8 cellular contexts compared by ENCODE assay signal in genomic region chr4:51844157-51845054, GRCh38. TPM values are rescaled to one million over a fixed set of nuclear protein-coding genes. Genes with fewer than 3 reads are reported as not detected.
A peak's percentile ranks its signal among the peaks of the same experiment; 100 is the strongest.
DNase-seq lines count a peak whose midpoint lies in the region; ATAC-seq and TF ChIP-seq lines count a peak whose summit lies in the region.

No MANE protein-coding gene starts in this region.

- ATAC-seq in foreskin keratinocyte, result peak; percentile 69

- H3K4me3 ChIP-seq in H7 (ENCODE audit: insufficient read depth, low read depth, low read length) (peak overlapping the region; percentile 90), Loucy (ENCODE audit: low read length, poor library complexity, severe bottlenecking) (peak overlapping the region; percentile 94), neural progenitor cell (peak overlapping the region; percentile 91)

- H3K27ac ChIP-seq in foreskin keratinocyte (peak overlapping the region; percentile 37), neural progenitor cell (peak overlapping the region; percentile 74)

- H3K4me2 ChIP-seq in Loucy (ENCODE audit: low read depth, low read length, poor library complexity, severe bottlenecking) (peak overlapping the region; percentile 87), neural progenitor cell (peak overlapping the region; percentile 87)

- peaks cover 36% of the 10 kb centered on the region for H3K4me1 Mint-ChIP-seq in neural progenitor cell

- peaks cover 14% of the 10 kb centered on the region for H3K27me3 ChIP-seq in H7 (ENCODE audit: control insufficient read depth, insufficient read depth, low read length)
- no peaks in the 10 kb centered on the region for H3K27me3 ChIP-seq in Loucy (ENCODE audit: insufficient read depth, low read length, poor library complexity, severe bottlenecking)
- H3K27me3 ChIP-seq in foreskin keratinocyte, result no peaks in the 10 kb centered on the region
- H3K27me3 ChIP-seq in neural progenitor cell, result peaks cover 13% of the 10 kb centered on the region

- H3K4me1 ChIP-seq in Loucy (ENCODE audit: insufficient read depth, low read length, poor library complexity, severe bottlenecking) (peaks cover 13% of the 10 kb centered on the region), foreskin keratinocyte (no peaks in the 10 kb centered on the region), neural progenitor cell (peaks cover 51% of the 10 kb centered on the region)

- peaks cover 3% of the 10 kb centered on the region for H3K36me3 Mint-ChIP-seq in neural progenitor cell

- no peaks in the 10 kb centered on the region for H3K9me2 ChIP-seq in Loucy (replicated peaks; ENCODE audit: low read depth, low read length)

- H3K27me3 Mint-ChIP-seq in neural progenitor cell (ENCODE audit: insufficient read depth, low read depth), result peaks cover 11% of the 10 kb centered on the region

- H3K9ac ChIP-seq in Loucy (ENCODE audit: low read depth, low read length, poor library complexity, severe bottlenecking) (peak overlapping the region; percentile 77), neural progenitor cell (peak overlapping the region; percentile 51)

- H3F3A ChIP-seq in Loucy (ENCODE audit: low read depth) (no peaks in the 10 kb centered on the region), neural progenitor cell (ENCODE audit: low read depth) (peaks cover 36% of the 10 kb centered on the region)

- H3K9me3 ChIP-seq in Loucy (ENCODE audit: insufficient read depth, low read depth, low read length), result no peaks in the 10 kb centered on the region
- H3K9me3 ChIP-seq in neural progenitor cell (ENCODE audit: low read depth), result no peaks in the 10 kb centered on the region

- TF ChIP-seq CTCF in Loucy (conservative IDR thresholded peaks at IDR 0.05; ENCODE audit: low read length), result no peak
- TF ChIP-seq CTCF in foreskin keratinocyte (conservative IDR thresholded peaks at IDR 0.05), result no peak
- no peak for TF ChIP-seq CTCF in neural progenitor cell (IDR thresholded peaks at IDR 0.05)

- peak; percentile 93 for DNase-seq in ELR (ENCODE audit: low read depth)
- peak; percentile 85 for DNase-seq in H7
- peak; percentile 81 for DNase-seq in SHP77 treated with DMSO at 0.1 percent for 48 hours (lab: John Stamatoyannopoulos, UW)
- DNase-seq in activated gamma-delta T cell treated with anti-CD3 and anti-CD28 coated beads, Interleukin-2, amount 50 U/mL, for 16 hours (ENCODE audit: low read depth), result peak; percentile 62
- DNase-seq in foreskin keratinocyte, result peak; percentile 92 to 93
- DNase-seq in neural progenitor cell (ENCODE audit: low spot score), result peak; percentile 96
- DNase-seq in stromal cell of bone marrow (ENCODE audit: low read depth), result peak; percentile 86

- H3K36me3 ChIP-seq in H7 (replicated peaks; ENCODE audit: control insufficient read depth, insufficient read depth, low read length) (no peaks in the 10 kb centered on the region), Loucy (ENCODE audit: insufficient read depth, low read length) (no peaks in the 10 kb centered on the region), neural progenitor cell (no peaks in the 10 kb centered on the region)

- H3K79me2 ChIP-seq in Loucy (ENCODE audit: insufficient read depth, low read length), result peaks cover 56% of the 10 kb centered on the region
- peaks cover 58% of the 10 kb centered on the region for H3K79me2 ChIP-seq in neural progenitor cell (ENCODE audit: low read depth)

- no peaks in the 10 kb centered on the region for H3K9me3 Mint-ChIP-seq in neural progenitor cell

- H2AFZ ChIP-seq in Loucy (ENCODE audit: low read length) (peak overlapping the region; percentile 68; the same call in 1 of the 2 replicates), neural progenitor cell (replicated peaks) (no peak overlapping the region)

- peak overlapping the region; percentile 92 for H3K4me3 Mint-ChIP-seq in neural progenitor cell

- H4K20me1 ChIP-seq in Loucy (ENCODE audit: insufficient read depth, low read length, poor library complexity, severe bottlenecking) (peaks cover 33% of the 10 kb centered on the region), neural progenitor cell (ENCODE audit: low read depth) (peaks cover 41% of the 10 kb centered on the region)

- H3K27ac Mint-ChIP-seq in neural progenitor cell, result no peak overlapping the region

RNA-seq across cellular contexts. Expression of gene DCUN1D4, which starts 1.5 kb away (rescaled TPM):
- 10.4 and 15.5 TPM in 2 replicates for total RNA-seq in H7 (2014; rRNA removed; shearing (Covaris generic))
- total RNA-seq in foreskin keratinocyte (28.3 and 29.2 TPM in 2 replicates), neural progenitor cell (ENCODE audit: low replicate concordance) (98.7 and 180 TPM in 2 replicates)
- polyA plus RNA-seq in foreskin keratinocyte, result 7.7 and 9.3 TPM in 2 replicates

Comparison
In these comparisons a context has a peak if more than half of its experiments do, and no peak if none do; other contexts are left out.
1. Peak in every context shown above with its lines: DNase-seq, ATAC-seq, H3K4me3 ChIP-seq and H3K27ac ChIP-seq.